ENCODE assay signal across 7 cellular contexts in the genomic region with DNA sequence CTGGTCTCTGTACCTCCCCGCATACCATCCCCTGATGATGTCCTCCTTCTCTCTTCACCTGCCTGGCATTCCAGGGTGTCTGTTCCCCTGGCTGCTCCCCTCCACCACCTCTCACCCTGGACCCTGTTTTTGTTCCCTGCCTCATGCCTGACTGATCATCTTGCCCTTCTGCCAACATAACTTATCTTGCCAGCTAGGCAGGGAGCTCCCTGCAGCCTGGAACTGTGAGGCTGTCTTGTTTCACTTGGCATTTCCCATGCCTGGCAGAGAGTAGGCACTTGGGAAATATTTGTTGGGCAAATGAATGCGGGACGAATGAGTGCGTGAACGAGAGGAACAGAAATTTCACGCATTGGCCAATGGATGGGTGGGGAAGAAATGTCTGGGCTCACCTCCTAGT. TPM values are rescaled to one million over a fixed set of nuclear protein-coding genes. Genes with fewer than 3 reads are reported as not detected.
"Had no signal": no experiment of that assay in that cellular context is flagged by ENCODE, and none has a peak within 500 bp of the region (broad histone marks: within the 10 kb centered on the region; RNA-seq: fewer than 3 reads in every experiment).

No MANE protein-coding gene starts in this region.

RNA-seq across cellular contexts. Expression of a gene that starts 7.3 kb away (rescaled TPM):
- total RNA-seq: upper lobe of right lung, ureter had no signal

RNA-seq across cellular contexts. Expression of a gene that starts 11.5 kb away (rescaled TPM):
- total RNA-seq: ureter had no signal

RNA-seq across cellular contexts. Expression of a gene that starts 30.3 kb away (rescaled TPM):
- total RNA-seq: suprapubic skin, temporal lobe, thoracic aorta, upper lobe of right lung, ureter, uterus, vagina had no signal
